ENCODE assay signal across 21 cellular contexts in the genomic region with DNA sequence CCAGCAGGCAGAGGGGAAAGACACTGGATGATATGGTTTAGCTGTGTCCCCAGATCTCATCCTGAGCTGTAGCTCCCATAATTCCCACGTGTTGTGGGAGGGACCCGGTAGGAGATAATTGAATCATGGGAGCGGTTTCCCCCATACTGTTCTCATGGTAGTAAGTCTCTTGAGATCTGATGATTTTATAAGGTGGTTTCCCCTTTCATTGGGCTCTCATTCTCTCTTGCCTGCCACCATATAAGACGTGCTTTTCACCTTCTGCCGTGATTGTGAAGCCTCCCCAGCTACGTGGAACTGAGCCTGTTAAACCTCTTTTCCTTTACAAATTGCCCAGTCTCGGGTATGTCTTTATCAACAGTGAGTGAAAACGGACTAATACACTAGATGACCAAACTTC.
"Had no signal": no experiment of that assay in that cellular context is flagged by ENCODE, and none has a peak within 500 bp of the region (broad histone marks: within the 10 kb centered on the region; RNA-seq: fewer than 3 reads in every experiment).

No MANE protein-coding gene starts in this region.

- H3K27me3 ChIP-seq: right lobe of liver, vagina had no signal

- ATAC-seq: left ventricle myocardium superior; lower lobe of right lung; mucosa of descending colon; natural killer cell treated with Interleukin-12 subunit alpha and Interleukin-12 subunit beta and Interleukin-15 and Interleukin-18, amount 100 ng/mL, for 72 hours; right lobe of liver; stimulated activated naive B cell treated with anti-CD40 and anti-IgM and Interleukin-4, amounts not matched to agents 10 μg/mL and 1 μg/mL and 100 μg/mL, for 72 hours had no signal

- H3K4me1 ChIP-seq: lower lobe of right lung, parathyroid adenoma, right lobe of liver, suprapubic skin, transverse colon, vagina had no signal

- H3K36me3 ChIP-seq: lower lobe of right lung, right lobe of liver, suprapubic skin, transverse colon, vagina had no signal

- H3K4me3 ChIP-seq: coronary artery, lower lobe of right lung, mucosa of descending colon, right lobe of liver, suprapubic skin, transverse colon, vagina had no signal

- H3K27ac ChIP-seq: coronary artery, lower lobe of right lung, parathyroid adenoma, right lobe of liver, suprapubic skin, transverse colon, vagina had no signal

- DNase-seq: dermis blood vessel endothelial cell; effector memory CD4-positive, alpha-beta T cell; erythroblast; immature natural killer cell; islet precursor cell; kidney glomerular epithelial cell; left ventricle myocardium superior; lower lobe of right lung; mucosa of descending colon; naive B cell; right lobe of liver; small intestine; stimulated activated CD4-positive, alpha-beta T cell treated with anti-CD3 and anti-CD28 coated beads, Interleukin-15, amount 100 ng/mL, for 24 hours; stimulated activated CD4-positive, alpha-beta T cell treated with anti-CD3 and anti-CD28 coated beads, Interleukin-2, amount 100 ng/mL, for 48 hours; stimulated activated naive B cell treated with anti-CD40 and anti-IgM and Interleukin-4, amounts not matched to agents 10 μg/mL and 1 μg/mL and 100 μg/mL, for 72 hours; transverse colon had no signal

- H3K9me3 ChIP-seq: lower lobe of right lung, mucosa of descending colon, right lobe of liver, suprapubic skin, transverse colon, vagina had no signal
